In the genomic region with DNA sequence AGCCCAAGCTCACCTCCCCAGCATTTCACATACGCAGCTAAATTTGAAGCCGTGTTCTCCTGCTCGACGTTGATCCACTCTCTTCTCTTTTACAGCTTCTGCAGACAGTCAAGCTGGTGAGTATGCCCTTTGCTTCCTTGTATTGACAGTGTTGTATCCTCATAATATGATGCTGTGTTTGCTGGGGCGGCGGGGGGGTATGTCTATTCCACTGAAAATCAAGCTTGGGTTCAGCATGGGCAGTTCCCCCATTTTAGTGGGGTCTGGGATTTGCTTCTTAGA, we compare ENCODE assay signal across 21 cellular contexts. TPM values are rescaled to one million over a fixed set of nuclear protein-coding genes. Genes with fewer than 3 reads are reported as not detected.
DNase-seq lines count a peak whose midpoint lies in the region; ATAC-seq and TF ChIP-seq lines count a peak whose summit lies in the region.
"Had no signal": no experiment of that assay in that cellular context is flagged by ENCODE, and none has a peak within 500 bp of the region (broad histone marks: within the 10 kb centered on the region; RNA-seq: fewer than 3 reads in every experiment).

No MANE protein-coding gene starts in this region.

- H3K9me3 ChIP-seq in thoracic aorta: no peaks in the 10 kb centered on the region
- no peaks in the 10 kb centered on the region for H3K9me3 ChIP-seq in gastrocnemius medialis
- H3K9me3 ChIP-seq: HAP-1, uterus had no signal

- peaks cover 4% of the 10 kb centered on the region; the same call in 1 of the 2 replicates for H3K4me1 ChIP-seq in GM23338 (ENCODE audit: insufficient read depth)
- no peaks in the 10 kb centered on the region for H3K4me1 ChIP-seq in thoracic aorta (ENCODE audit: control insufficient read depth in 1 of 2, low read depth in 2 of 2)
- H3K4me1 ChIP-seq in gastrocnemius medialis: no peaks in the 10 kb centered on the region
- H3K4me1 ChIP-seq: HAP-1, uterus had no signal

- in situ Hi-C loops in gastrocnemius medialis (cut with MboI; ENCODE audit: low sequenced_read_pairs in 4 of 4): no loop called here

- peak overlapping the region; percentile 80; the same call in 1 of the 2 replicates for H2AFZ ChIP-seq in GM23338
- H2AFZ ChIP-seq: neural progenitor cell had no signal

- TF ChIP-seq POLR2A in gastrocnemius medialis (IDR thresholded peaks at IDR 0.05): no peak

- H3K27ac Mint-ChIP-seq in GM23338 (no peak overlapping the region), memory B cell (no peak overlapping the region)
- H3K27ac Mint-ChIP-seq: activated B cell treated with CpG ODN at 0.5 μM for 24 hours; activated naive CD8-positive, alpha-beta T cell treated with anti-CD3 and anti-CD28 coated beads, Interleukin-2, amount 10 ng/mL, durations not matched to agents 7 days and 5 days; neural progenitor cell had no signal

- H3K9me2 ChIP-seq in GM23338 (ENCODE audit: insufficient read depth): no peaks in the 10 kb centered on the region

- H3K27ac ChIP-seq in GM23338 (ENCODE audit: low read depth): no peak overlapping the region
- peak overlapping the region; percentile 32 for H3K27ac ChIP-seq in caudate nucleus (ENCODE audit: low read depth, low read length)
- H3K27ac ChIP-seq in thoracic aorta: peak overlapping the region in 1 of 2 donors; percentile 35
- H3K27ac ChIP-seq in gastrocnemius medialis: no peak overlapping the region
- H3K27ac ChIP-seq: neural progenitor cell, PC-9, uterus had no signal

- H3K79me2 ChIP-seq in GM23338 (replicated peaks; ENCODE audit: insufficient read depth): no peaks in the 10 kb centered on the region

- H3K9me3 Mint-ChIP-seq in GM23338 (no peaks in the 10 kb centered on the region), memory B cell (no peaks in the 10 kb centered on the region)
- H3K9me3 Mint-ChIP-seq: activated B cell treated with CpG ODN at 0.5 μM for 24 hours; activated naive CD8-positive, alpha-beta T cell treated with anti-CD3 and anti-CD28 coated beads, Interleukin-2, amount 10 ng/mL, durations not matched to agents 7 days and 5 days; immature natural killer cell; neural progenitor cell had no signal

- H3K36me3 Mint-ChIP-seq in GM23338 (ENCODE audit: low read depth) (no peaks in the 10 kb centered on the region), memory B cell (no peaks in the 10 kb centered on the region)
- H3K36me3 Mint-ChIP-seq: activated naive CD8-positive, alpha-beta T cell treated with anti-CD3 and anti-CD28 coated beads, Interleukin-2, amount 10 ng/mL, durations not matched to agents 7 days and 5 days; immature natural killer cell; neural progenitor cell had no signal

- ATAC-seq in GM23338: no peak
- no peak for ATAC-seq in memory B cell (ENCODE audit: low read depth)
- no peak for ATAC-seq in thoracic aorta (ENCODE audit: insufficient number of reproducible peaks, low FRiP score, low read depth)
- ATAC-seq in GM18861 (IDR thresholded peaks at IDR 0.05; ENCODE audit: unreplicated experiment): no peak
- ATAC-seq in gastrocnemius medialis: no peak

- no peak overlapping the region for H3K4me2 ChIP-seq in GM23338
- H3K4me2 ChIP-seq: neural progenitor cell, PC-9 had no signal

- intact Hi-C loops in gastrocnemius medialis (cut with DNase I; ENCODE audit: low total_unique reads): no loop called here

- no peak for DNase-seq in GM23338 (ENCODE audit: low spot score)
- DNase-seq in caudate nucleus (lab: John Stamatoyannopoulos, UW): no peak
- no peak for DNase-seq in memory B cell (ENCODE audit: low spot score in 2 of 2)
- no peak for DNase-seq in thoracic aorta (ENCODE audit: low spot score)
- DNase-seq in gastrocnemius medialis: no peak
- DNase-seq in NK-92 treated with Interleukin-12 subunit alpha and Interleukin-12 subunit beta, amount 100 ng/mL, for 24 hours (lab: John Stamatoyannopoulos, UW): no peak
- DNase-seq: activated B cell treated with CpG ODN at 0.5 μM for 24 hours; activated CD8-positive, alpha-beta memory T cell treated with anti-CD3 and anti-CD28 coated beads for 24 hours; activated naive CD8-positive, alpha-beta T cell treated with anti-CD3 and anti-CD28 coated beads, Interleukin-2, amount 10 ng/mL, durations not matched to agents 7 days and 5 days; Calu3; immature natural killer cell; NCI-H1417 treated with DMSO at 0.1 percent for 48 hours; NCI-H526 treated with DMSO at 0.1 percent for 48 hours; PC-9; stimulated activated naive CD4-positive, alpha-beta T cell treated with Interleukin-2 at 50 U/mL for 16 hours; uterus had no signal

- no peaks in the 10 kb centered on the region for H4K20me1 ChIP-seq in GM23338 (replicated peaks; ENCODE audit: insufficient read depth)

- H3K27me3 Mint-ChIP-seq in GM23338 (ENCODE audit: insufficient read depth, low read depth, poor library complexity) (peaks cover 10% of the 10 kb centered on the region), memory B cell (no peaks in the 10 kb centered on the region)

- no peaks in the 10 kb centered on the region for H3F3A ChIP-seq in GM23338 (replicated peaks; ENCODE audit: low read depth)

- TF ChIP-seq CTCF in GM23338 (conservative IDR thresholded peaks at IDR 0.05; ENCODE audit: low read depth in 2 of 2) (no peak), thoracic aorta (IDR thresholded peaks at IDR 0.05) (no peak), gastrocnemius medialis (IDR thresholded peaks at IDR 0.05 in 4 of 5, conservative IDR thresholded peaks at IDR 0.05 in 1 of 5) (no peak)

- H3K27me3 ChIP-seq in GM23338 (ENCODE audit: insufficient read depth) (no peaks in the 10 kb centered on the region), thoracic aorta (replicated peaks; ENCODE audit: insufficient read depth) (peaks cover 7% of the 10 kb centered on the region), gastrocnemius medialis (peaks cover 0 to 20% (median 5%) of the 10 kb centered on the region in 3 donors)
- H3K27me3 ChIP-seq: uterus had no signal

- H3K4me3 ChIP-seq in GM23338: no peak overlapping the region
- peak overlapping the region; percentile 62 for H3K4me3 ChIP-seq in thoracic aorta
- peak overlapping the region in 1 of 4 donors; percentile 20 for H3K4me3 ChIP-seq in gastrocnemius medialis
- H3K4me3 ChIP-seq: HAP-1, neural progenitor cell, PC-9, uterus had no signal

- H3K4me1 Mint-ChIP-seq in GM23338 (peaks cover 18% of the 10 kb centered on the region), memory B cell (peaks cover 11% of the 10 kb centered on the region)

- H3K36me3 ChIP-seq in GM23338 (ENCODE audit: insufficient read depth) (no peaks in the 10 kb centered on the region), thoracic aorta (no peaks in the 10 kb centered on the region), gastrocnemius medialis (no peaks in the 10 kb centered on the region)
- H3K36me3 ChIP-seq: HAP-1, neural progenitor cell, uterus had no signal

- H3K4me3 Mint-ChIP-seq in GM23338: no peak overlapping the region; the same call in 2 of the 3 replicates
- H3K4me3 Mint-ChIP-seq in memory B cell: peak overlapping the region; percentile 8
- H3K4me3 Mint-ChIP-seq: activated naive CD8-positive, alpha-beta T cell treated with anti-CD3 and anti-CD28 coated beads, Interleukin-2, amount 10 ng/mL, durations not matched to agents 7 days and 5 days; immature natural killer cell; neural progenitor cell had no signal

TF ChIP-seq in GM23338, 12 proteins besides CTCF, POLR2A, EP300 and RAD21:
- TF ChIP-seq CREB1 (CRISPR knock-in tag; IDR thresholded peaks at IDR 0.05; ENCODE audit: low read depth) (no peak), EZH2phosphoT487 (IDR thresholded peaks at IDR 0.05; ENCODE audit: unreplicated experiment) (no peak), EZH2 (IDR thresholded peaks at IDR 0.05; ENCODE audit: low read depth, unreplicated experiment) (no peak), ZNF331 (CRISPR knock-in tag; IDR thresholded peaks at IDR 0.05; ENCODE audit: low read depth) (no peak), ZNF114 (CRISPR knock-in tag; IDR thresholded peaks at IDR 0.05) (no peak), JUNB (IDR thresholded peaks at IDR 0.05; ENCODE audit: unreplicated experiment) (no peak)
- TF ChIP-seq, protein P1, sequence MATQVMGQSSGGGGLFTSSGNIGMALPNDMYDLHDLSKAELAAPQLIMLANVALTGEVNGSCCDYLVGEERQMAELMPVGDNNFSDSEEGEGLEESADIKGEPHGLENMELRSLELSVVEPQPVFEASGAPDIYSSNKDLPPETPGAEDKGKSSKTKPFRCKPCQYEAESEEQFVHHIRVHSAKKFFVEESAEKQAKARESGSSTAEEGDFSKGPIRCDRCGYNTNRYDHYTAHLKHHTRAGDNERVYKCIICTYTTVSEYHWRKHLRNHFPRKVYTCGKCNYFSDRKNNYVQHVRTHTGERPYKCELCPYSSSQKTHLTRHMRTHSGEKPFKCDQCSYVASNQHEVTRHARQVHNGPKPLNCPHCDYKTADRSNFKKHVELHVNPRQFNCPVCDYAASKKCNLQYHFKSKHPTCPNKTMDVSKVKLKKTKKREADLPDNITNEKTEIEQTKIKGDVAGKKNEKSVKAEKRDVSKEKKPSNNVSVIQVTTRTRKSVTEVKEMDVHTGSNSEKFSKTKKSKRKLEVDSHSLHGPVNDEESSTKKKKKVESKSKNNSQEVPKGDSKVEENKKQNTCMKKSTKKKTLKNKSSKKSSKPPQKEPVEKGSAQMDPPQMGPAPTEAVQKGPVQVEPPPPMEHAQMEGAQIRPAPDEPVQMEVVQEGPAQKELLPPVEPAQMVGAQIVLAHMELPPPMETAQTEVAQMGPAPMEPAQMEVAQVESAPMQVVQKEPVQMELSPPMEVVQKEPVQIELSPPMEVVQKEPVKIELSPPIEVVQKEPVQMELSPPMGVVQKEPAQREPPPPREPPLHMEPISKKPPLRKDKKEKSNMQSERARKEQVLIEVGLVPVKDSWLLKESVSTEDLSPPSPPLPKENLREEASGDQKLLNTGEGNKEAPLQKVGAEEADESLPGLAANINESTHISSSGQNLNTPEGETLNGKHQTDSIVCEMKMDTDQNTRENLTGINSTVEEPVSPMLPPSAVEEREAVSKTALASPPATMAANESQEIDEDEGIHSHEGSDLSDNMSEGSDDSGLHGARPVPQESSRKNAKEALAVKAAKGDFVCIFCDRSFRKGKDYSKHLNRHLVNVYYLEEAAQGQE (IDR thresholded peaks at IDR 0.05; ENCODE audit: unreplicated experiment): no peak
TF ChIP-seq in GM23338: peak in this region for 0.

RNA-seq across cellular contexts. Expression of a gene that starts 0.6 kb away (rescaled TPM):
- total RNA-seq in GM23338 (2014; rRNA removed; shearing (Covaris generic)): 1.3 TPM in 1 of 2 replicates, not detected in the other
- 0.08 and 0.38 TPM in 2 replicates for polyA plus RNA-seq in GM23338 (2016; fragmentation: Nextera tagmentation; extraction: Ambion mirVana)
- total RNA-seq in thoracic aorta: 100 to 1,000 TPM; 113 to 169 TPM
- total RNA-seq in gastrocnemius medialis: 1 to 10 TPM; 5.0 to 9.0 (median 7.2) TPM
- total RNA-seq: Calu3 had no signal

RNA-seq across cellular contexts. Expression of a gene that starts 18.5 kb away (rescaled TPM):
- total RNA-seq in GM23338 (2014; rRNA removed; shearing (Covaris generic)): not detected in 2 replicates
- polyA plus RNA-seq in GM23338 (2016; fragmentation: Nextera tagmentation; extraction: Ambion mirVana): 0.09 TPM in 1 of 2 replicates, not detected in the other
- total RNA-seq in thoracic aorta (10 to 100 TPM in 1 of 2 donors, 1 to 10 TPM in 1; 7.7 to 11.9 TPM), gastrocnemius medialis (under 1 TPM in 2 of 4 donors, not detected in 2; 0.25 to 0.60 TPM)

RNA-seq across cellular contexts. Expression of a gene that starts 43.8 kb away (rescaled TPM):
- total RNA-seq in GM23338 (2014; rRNA removed; shearing (Covaris generic)): not detected in 2 replicates
- polyA plus RNA-seq in GM23338 (2016; fragmentation: Nextera tagmentation; extraction: Ambion mirVana): 0.10 TPM in 1 of 2 replicates, not detected in the other
- total RNA-seq in thoracic aorta: 10 to 100 TPM; 41.2 to 46.8 TPM
- 1 to 10 TPM; 1.7 to 7.7 (median 3.0) TPM for total RNA-seq in gastrocnemius medialis
- total RNA-seq: Calu3, G401, PC-9, renal cortical epithelial cell had no signal

Comparison
In these comparisons a context has a peak if more than half of its experiments do, and no peak if none do; other contexts are left out.
1. RNA of a gene that starts 0.6 kb away (total RNA-seq): 113 to 169 TPM in thoracic aorta; 5.0 to 9.0 TPM in gastrocnemius medialis and 1.3 TPM in GM23338; every median in the first group is over 10 times any median in the second.
2. RNA of a gene that starts 43.8 kb away (total RNA-seq): 41.2 to 46.8 TPM in thoracic aorta; 1.7 to 7.7 TPM in gastrocnemius medialis and not detected in GM23338; every median in the first group is over 4 times any median in the second.